Comparison of ENCODE assay signal across 1 cellular context in genomic region chr3:157127268-157127667, GRCh38.
TF ChIP-seq lines count a peak whose summit lies in the region.

No MANE protein-coding gene starts in this region.

TF ChIP-seq in GM23338, 12 proteins besides CTCF, POLR2A, EP300 and RAD21 (continued from another document):
- TF ChIP-seq ZNF462 (CRISPR knock-in tag; IDR thresholded peaks at IDR 0.05), result no peak
- no peak for TF ChIP-seq CREB1 (CRISPR knock-in tag; IDR thresholded peaks at IDR 0.05; ENCODE audit: low read depth)
- no peak for TF ChIP-seq ZNF114 (CRISPR knock-in tag; IDR thresholded peaks at IDR 0.05)
- no peak for TF ChIP-seq NANOG (IDR thresholded peaks at IDR 0.05; ENCODE audit: borderline replicate concordance)
- no peak for TF ChIP-seq EZH2phosphoT487 (IDR thresholded peaks at IDR 0.05; ENCODE audit: unreplicated experiment)
- no peak for TF ChIP-seq ETS1 (IDR thresholded peaks at IDR 0.05)
